ENCODE assay signal across 10 cellular contexts in the genomic region with DNA sequence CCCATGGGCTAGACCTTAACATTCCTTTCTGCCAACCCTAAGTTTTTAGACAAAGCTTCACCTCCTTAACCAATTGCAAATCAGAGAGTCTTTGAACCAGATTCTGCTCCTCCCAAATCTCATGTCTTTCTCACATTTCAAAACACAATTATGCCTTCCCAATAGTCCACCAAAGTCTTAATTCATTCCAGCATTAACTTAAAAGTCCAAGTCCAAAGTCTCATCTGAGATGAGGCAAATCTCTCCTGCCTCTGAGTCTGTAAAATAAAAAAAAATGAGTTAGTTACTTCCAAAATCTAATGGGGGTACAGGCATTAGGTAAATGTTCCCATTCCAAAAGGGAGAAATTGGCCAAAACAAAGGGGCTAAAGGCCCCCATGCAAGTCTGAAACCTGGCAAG. TPM values are rescaled to one million over a fixed set of nuclear protein-coding genes. Genes with fewer than 3 reads are reported as not detected.
"Had no signal": no experiment of that assay in that cellular context is flagged by ENCODE, and none has a peak within 500 bp of the region (broad histone marks: within the 10 kb centered on the region; RNA-seq: fewer than 3 reads in every experiment).

No MANE protein-coding gene starts in this region.

- DNase-seq: GM23248, GOT3, H7, H9, HCEC 1CT, HFFc6 had no signal

- H3K27ac Mint-ChIP-seq: GM23338, H9, HFFc6 had no signal

- H3K27ac ChIP-seq: GM23248 had no signal

- H3K4me3 ChIP-seq: GM23248, GM23338, HAP-1 had no signal

- ATAC-seq: GM23338, HCT116 had no signal

- H3K4me1 ChIP-seq: HAP-1 had no signal

- H3K4me2 ChIP-seq: GM23338 had no signal

- H3K9ac ChIP-seq: GM23248 had no signal

- H3K36me3 ChIP-seq: HAP-1 had no signal

- H3K4me3 Mint-ChIP-seq: GM23338, H9, HFFc6 had no signal

- H2AFZ ChIP-seq: GM23248, GM23338 had no signal

- H3K9me3 ChIP-seq: HAP-1 had no signal

- H3K4me1 Mint-ChIP-seq: GM23338, H9 had no signal

RNA-seq across cellular contexts. Expression of a gene that starts 43.8 kb away (rescaled TPM):
- total RNA-seq: H4 had no signal
